1 cellular context compared by ENCODE assay signal in the genomic region with DNA sequence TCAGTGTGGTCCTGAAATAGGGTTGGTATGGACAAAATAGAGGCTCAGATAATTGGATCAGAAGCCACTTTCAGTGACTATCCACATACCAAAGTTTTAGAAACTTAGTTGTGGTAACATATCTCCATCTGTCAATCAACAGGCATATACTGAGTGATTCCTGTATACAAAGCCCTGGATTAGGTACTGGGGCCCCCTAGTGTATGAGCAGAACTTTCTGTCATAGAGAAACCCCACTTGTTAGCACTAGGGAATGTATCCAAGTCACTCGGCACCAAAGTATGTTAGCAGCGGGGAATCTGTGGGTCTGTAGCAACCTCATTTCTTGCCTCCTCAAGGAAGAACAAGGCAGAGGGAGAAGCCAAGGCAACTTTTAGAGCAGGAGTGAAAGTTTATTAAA.
TF ChIP-seq lines count a peak whose summit lies in the region.

No MANE protein-coding gene starts in this region.

TF ChIP-seq in liver, 16 proteins besides CTCF, POLR2A, EP300 and RAD21 (continued from another document):
- TF ChIP-seq, protein P1, sequence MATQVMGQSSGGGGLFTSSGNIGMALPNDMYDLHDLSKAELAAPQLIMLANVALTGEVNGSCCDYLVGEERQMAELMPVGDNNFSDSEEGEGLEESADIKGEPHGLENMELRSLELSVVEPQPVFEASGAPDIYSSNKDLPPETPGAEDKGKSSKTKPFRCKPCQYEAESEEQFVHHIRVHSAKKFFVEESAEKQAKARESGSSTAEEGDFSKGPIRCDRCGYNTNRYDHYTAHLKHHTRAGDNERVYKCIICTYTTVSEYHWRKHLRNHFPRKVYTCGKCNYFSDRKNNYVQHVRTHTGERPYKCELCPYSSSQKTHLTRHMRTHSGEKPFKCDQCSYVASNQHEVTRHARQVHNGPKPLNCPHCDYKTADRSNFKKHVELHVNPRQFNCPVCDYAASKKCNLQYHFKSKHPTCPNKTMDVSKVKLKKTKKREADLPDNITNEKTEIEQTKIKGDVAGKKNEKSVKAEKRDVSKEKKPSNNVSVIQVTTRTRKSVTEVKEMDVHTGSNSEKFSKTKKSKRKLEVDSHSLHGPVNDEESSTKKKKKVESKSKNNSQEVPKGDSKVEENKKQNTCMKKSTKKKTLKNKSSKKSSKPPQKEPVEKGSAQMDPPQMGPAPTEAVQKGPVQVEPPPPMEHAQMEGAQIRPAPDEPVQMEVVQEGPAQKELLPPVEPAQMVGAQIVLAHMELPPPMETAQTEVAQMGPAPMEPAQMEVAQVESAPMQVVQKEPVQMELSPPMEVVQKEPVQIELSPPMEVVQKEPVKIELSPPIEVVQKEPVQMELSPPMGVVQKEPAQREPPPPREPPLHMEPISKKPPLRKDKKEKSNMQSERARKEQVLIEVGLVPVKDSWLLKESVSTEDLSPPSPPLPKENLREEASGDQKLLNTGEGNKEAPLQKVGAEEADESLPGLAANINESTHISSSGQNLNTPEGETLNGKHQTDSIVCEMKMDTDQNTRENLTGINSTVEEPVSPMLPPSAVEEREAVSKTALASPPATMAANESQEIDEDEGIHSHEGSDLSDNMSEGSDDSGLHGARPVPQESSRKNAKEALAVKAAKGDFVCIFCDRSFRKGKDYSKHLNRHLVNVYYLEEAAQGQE (IDR thresholded peaks at IDR 0.05), result no peak
